29 cellular contexts compared by ENCODE assay signal in genomic region chr4:10188400-10189004, GRCh38.
"Had no signal": no experiment of that assay in that cellular context is flagged by ENCODE, and none has a peak within 500 bp of the region (broad histone marks: within the 10 kb centered on the region; RNA-seq: fewer than 3 reads in every experiment).

No MANE protein-coding gene starts in this region.

- ATAC-seq: stimulated activated effector memory CD8-positive, alpha-beta T cell treated with anti-CD3 and anti-CD28 coated beads, Interleukin-12 subunit alpha, Interleukin-12 subunit beta, amount 100 ng/mL, for 72 hours; stimulated activated memory B cell treated with anti-CD40 and anti-IgM and Interleukin-4, amounts not matched to agents 10 μg/mL and 1 μg/mL and 100 μg/mL, for 72 hours; stimulated activated naive B cell treated with anti-CD40 and anti-IgM and Interleukin-4, amounts not matched to agents 10 μg/mL and 1 μg/mL and 100 μg/mL, for 72 hours; stimulated activated naive CD8-positive, alpha-beta T cell treated with anti-CD3 and anti-CD28 coated beads, Interleukin-15, amount 100 ng/mL, for 72 hours; stimulated activated naive CD8-positive, alpha-beta T cell treated with anti-CD3 and anti-CD28 coated beads, Interleukin-15, Interleukin-2, amounts not matched to agents 100 U/mL and 50 U/mL, for 24 hours; upper lobe of right lung had no signal

- H3K36me3 Mint-ChIP-seq: stimulated activated effector memory CD8-positive, alpha-beta T cell treated with anti-CD3 and anti-CD28 coated beads, Interleukin-12 subunit alpha, Interleukin-12 subunit beta, amount 100 ng/mL, for 72 hours; stimulated activated memory B cell treated with anti-CD40 and anti-IgM and Interleukin-4, amounts not matched to agents 10 μg/mL and 1 μg/mL and 100 μg/mL, for 72 hours; stimulated activated naive B cell treated with anti-CD40 and anti-IgM and Interleukin-4, amounts not matched to agents 10 μg/mL and 1 μg/mL and 100 μg/mL, for 72 hours; type B pancreatic cell had no signal

- H3K4me3 Mint-ChIP-seq: stimulated activated effector memory CD8-positive, alpha-beta T cell treated with anti-CD3 and anti-CD28 coated beads, Interleukin-12 subunit alpha, Interleukin-12 subunit beta, amount 100 ng/mL, for 72 hours; stimulated activated memory B cell treated with anti-CD40 and anti-IgM and Interleukin-4, amounts not matched to agents 10 μg/mL and 1 μg/mL and 100 μg/mL, for 72 hours; stimulated activated naive B cell treated with anti-CD40 and anti-IgM and Interleukin-4, amounts not matched to agents 10 μg/mL and 1 μg/mL and 100 μg/mL, for 72 hours; stimulated activated naive CD8-positive, alpha-beta T cell treated with anti-CD3 and anti-CD28 coated beads, Interleukin-15, amount 100 ng/mL, for 72 hours; stimulated activated naive CD8-positive, alpha-beta T cell treated with anti-CD3 and anti-CD28 coated beads, Interleukin-15, Interleukin-2, amounts not matched to agents 100 ng/mL and 50 ng/mL, for 24 hours; type B pancreatic cell had no signal

- H3K27me3 Mint-ChIP-seq: stimulated activated memory B cell treated with anti-CD40 and anti-IgM and Interleukin-4, amounts not matched to agents 10 μg/mL and 1 μg/mL and 100 μg/mL, for 72 hours; stimulated activated naive CD8-positive, alpha-beta T cell treated with anti-CD3 and anti-CD28 coated beads, Interleukin-15, amount 100 ng/mL, for 72 hours; stimulated activated naive CD8-positive, alpha-beta T cell treated with anti-CD3 and anti-CD28 coated beads, Interleukin-15, Interleukin-2, amounts not matched to agents 100 ng/mL and 50 ng/mL, for 24 hours had no signal

- H3K4me3 ChIP-seq: stomach, suprapubic skin, testis, thoracic aorta, thyroid gland, tibial artery, tibial nerve, transverse colon, upper lobe of left lung, upper lobe of right lung, uterus, vagina had no signal

- FAIRE-seq: urothelium cell line had no signal

- H3K27me3 ChIP-seq: stomach, suprapubic skin, testis, thyroid gland, tibial artery, tibial nerve, transverse colon, upper lobe of left lung, upper lobe of right lung, uterus, vagina had no signal

- H3K9me3 ChIP-seq: stomach, suprapubic skin, testis, thoracic aorta, thyroid gland, tibial artery, tibial nerve, transverse colon, upper lobe of left lung, upper lobe of right lung, uterus, vagina had no signal

- H3K4me1 ChIP-seq: suprapubic skin, testis, thyroid gland, tibial artery, tibial nerve, transverse colon, upper lobe of left lung, upper lobe of right lung, uterus, vagina had no signal

- H3K4me1 Mint-ChIP-seq: stimulated activated memory B cell treated with anti-CD40 and anti-IgM and Interleukin-4, amounts not matched to agents 10 μg/mL and 1 μg/mL and 100 μg/mL, for 72 hours; stimulated activated naive B cell treated with anti-CD40 and anti-IgM and Interleukin-4, amounts not matched to agents 10 μg/mL and 1 μg/mL and 100 μg/mL, for 72 hours had no signal

- H3K9me3 Mint-ChIP-seq: stimulated activated effector memory CD8-positive, alpha-beta T cell treated with anti-CD3 and anti-CD28 coated beads, Interleukin-12 subunit alpha, Interleukin-12 subunit beta, amount 100 ng/mL, for 72 hours; stimulated activated memory B cell treated with anti-CD40 and anti-IgM and Interleukin-4, amounts not matched to agents 10 μg/mL and 1 μg/mL and 100 μg/mL, for 72 hours; stimulated activated naive B cell treated with anti-CD40 and anti-IgM and Interleukin-4, amounts not matched to agents 10 μg/mL and 1 μg/mL and 100 μg/mL, for 72 hours; stimulated activated naive CD8-positive, alpha-beta T cell treated with anti-CD3 and anti-CD28 coated beads, Interleukin-15, amount 100 ng/mL, for 72 hours; stimulated activated naive CD8-positive, alpha-beta T cell treated with anti-CD3 and anti-CD28 coated beads, Interleukin-15, Interleukin-2, amounts not matched to agents 100 ng/mL and 50 ng/mL, for 24 hours; type B pancreatic cell had no signal

- H3K36me3 ChIP-seq: stomach, suprapubic skin, thoracic aorta, thyroid gland, tibial artery, tibial nerve, transverse colon, upper lobe of left lung, upper lobe of right lung, uterus, vagina had no signal

- DNase-seq: stimulated activated CD4-positive, alpha-beta T cell treated with anti-CD3 and anti-CD28 coated beads, Interleukin-2, amount 100 ng/mL, for 48 hours; stimulated activated CD4-positive, alpha-beta T cell treated with anti-CD3 and anti-CD28 coated beads, Interleukin-4, amount 100 ng/mL, for 1 hour; stimulated activated CD4-positive, alpha-beta T cell treated with anti-CD3 and anti-CD28 coated beads, Interleukin-4, amount 100 ng/mL, for 24 hours; stimulated activated CD4-positive, alpha-beta T cell treated with anti-CD3 and anti-CD28 coated beads, Interleukin-4, amount 100 ng/mL, for 4 hours; stimulated activated CD8-positive, alpha-beta memory T cell treated with anti-CD3 and anti-CD28 coated beads, Interleukin-4, amount 100 ng/mL, for 48 hours; stimulated activated naive B cell treated with anti-CD40 and anti-IgM and Interleukin-4, amounts not matched to agents 10 μg/mL and 1 μg/mL and 100 μg/mL, for 72 hours; stimulated activated naive CD4-positive, alpha-beta T cell; stimulated activated naive CD4-positive, alpha-beta T cell treated with Interleukin-2 at 50 U/mL for 16 hours; stimulated activated naive CD8-positive, alpha-beta T cell treated with anti-CD3 and anti-CD28 coated beads, Interleukin-15, amount 100 ng/mL, for 72 hours; stimulated activated naive CD8-positive, alpha-beta T cell treated with anti-CD3 and anti-CD28 coated beads, Interleukin-15, Interleukin-2, amounts not matched to agents 100 U/mL and 50 U/mL, for 24 hours; stomach; substantia nigra; testis; thyroid gland; tibial artery; transverse colon; trophoblast cell; upper lobe of left lung; upper lobe of right lung; uterus had no signal

- H3K27ac Mint-ChIP-seq: stimulated activated effector memory CD8-positive, alpha-beta T cell treated with anti-CD3 and anti-CD28 coated beads, Interleukin-12 subunit alpha, Interleukin-12 subunit beta, amount 100 ng/mL, for 72 hours; stimulated activated memory B cell treated with anti-CD40 and anti-IgM and Interleukin-4, amounts not matched to agents 10 μg/mL and 1 μg/mL and 100 μg/mL, for 72 hours; stimulated activated naive B cell treated with anti-CD40 and anti-IgM and Interleukin-4, amounts not matched to agents 10 μg/mL and 1 μg/mL and 100 μg/mL, for 72 hours; stimulated activated naive CD8-positive, alpha-beta T cell treated with anti-CD3 and anti-CD28 coated beads, Interleukin-15, amount 100 ng/mL, for 72 hours; stimulated activated naive CD8-positive, alpha-beta T cell treated with anti-CD3 and anti-CD28 coated beads, Interleukin-15, Interleukin-2, amounts not matched to agents 100 ng/mL and 50 ng/mL, for 24 hours; type B pancreatic cell had no signal

- H3K27ac ChIP-seq: stomach, suprapubic skin, testis, thoracic aorta, thyroid gland, tibial artery, tibial nerve, transverse colon, upper lobe of left lung, upper lobe of right lung, uterus, vagina had no signal
